In the genomic region with DNA sequence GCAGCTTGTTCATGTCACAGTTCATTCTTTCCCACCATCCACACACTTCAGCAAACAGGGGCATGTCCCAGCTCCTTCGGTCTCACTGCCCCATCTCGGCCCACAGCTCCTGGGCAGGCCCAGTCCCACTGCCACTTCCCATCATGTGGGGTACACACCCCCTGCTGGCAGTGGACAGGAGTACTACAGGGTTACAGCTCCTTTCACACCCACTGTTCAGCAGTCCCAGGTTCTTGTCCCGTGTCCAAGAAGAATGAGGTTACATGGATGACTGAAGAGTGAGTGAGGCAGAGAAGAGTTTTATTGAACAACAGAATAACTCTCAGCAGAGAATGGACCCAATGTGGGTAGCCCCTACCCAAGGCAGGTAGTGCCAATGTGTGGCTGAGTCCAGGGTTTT, we compare ENCODE assay signal across 21 cellular contexts.
A peak's percentile ranks its signal among the peaks of the same experiment; 100 is the strongest.
DNase-seq lines count a peak whose midpoint lies in the region; TF ChIP-seq lines count a peak whose summit lies in the region.
"Had no signal": no experiment of that assay in that cellular context is flagged by ENCODE, and none has a peak within 500 bp of the region (broad histone marks: within the 10 kb centered on the region; RNA-seq: fewer than 3 reads in every experiment).

No MANE protein-coding gene starts in this region.

- peaks cover 2% of the 10 kb centered on the region for H3K36me3 Mint-ChIP-seq in activated CD4-positive, alpha-beta memory T cell treated with anti-CD3 and anti-CD28 coated beads, Interleukin-2, amount 10 ng/mL, durations not matched to agents 7 days and 5 days (ENCODE audit: low read depth)
- H3K36me3 Mint-ChIP-seq: T-cell had no signal

- dilution Hi-C loops in mammary epithelial cell (cut with HindIII; ENCODE audit: low sequenced_read_pairs), result no loop called here

- no TSS peak for BruUV-seq in mammary epithelial cell (replicated peaks; lab: Mats Ljungman, UMichigan)

- no peak overlapping the region for H3K27ac Mint-ChIP-seq in activated CD4-positive, alpha-beta memory T cell treated with anti-CD3 and anti-CD28 coated beads, Interleukin-2, amount 10 ng/mL, durations not matched to agents 7 days and 5 days
- H3K27ac Mint-ChIP-seq: activated naive CD8-positive, alpha-beta T cell treated with anti-CD3 and anti-CD28 coated beads, Interleukin-2, amount 50 U/mL, for 24 hours; activated T-helper 17 cell treated with anti-CD3 and anti-CD28 coated beads, Interleukin-2, amount 50 U/mL, for 72 hours; nephron; T-cell had no signal

- 76% methylated on average over 3 of the region's 3 CpGs for WGBS in mammary epithelial cell (ENCODE audit: low coverage, missing lambda C conversion rate)
- 92% methylated on average over 3 of the region's 3 CpGs for WGBS in smooth muscle cell (ENCODE audit: low lambda C conversion rate)

- H3K4me1 ChIP-seq in Karpas-422 (ENCODE audit: low read length) (no peaks in the 10 kb centered on the region), mammary epithelial cell (ENCODE audit: insufficient read depth, low read length) (no peaks in the 10 kb centered on the region), smooth muscle cell (ENCODE audit: low read depth) (no peaks in the 10 kb centered on the region)
- H3K4me1 ChIP-seq: psoas muscle, transverse colon had no signal

- H3K9ac ChIP-seq in Karpas-422 (ENCODE audit: low read length) (no peak overlapping the region), mammary epithelial cell (ENCODE audit: insufficient read depth, low read length) (no peak overlapping the region), smooth muscle cell (ENCODE audit: low read depth) (no peak overlapping the region)

- H3K27me3 Mint-ChIP-seq in activated CD4-positive, alpha-beta memory T cell treated with anti-CD3 and anti-CD28 coated beads, Interleukin-2, amount 10 ng/mL, durations not matched to agents 7 days and 5 days, result no peaks in the 10 kb centered on the region
- H3K27me3 Mint-ChIP-seq: activated naive CD8-positive, alpha-beta T cell treated with anti-CD3 and anti-CD28 coated beads, Interleukin-2, amount 50 U/mL, for 24 hours; T-cell had no signal

- H3K27ac ChIP-seq in Karpas-422 (ENCODE audit: low read length) (no peak overlapping the region), mammary epithelial cell (ENCODE audit: insufficient read depth, low read depth, low read length) (no peak overlapping the region), smooth muscle cell (ENCODE audit: low read depth) (no peak overlapping the region)
- H3K27ac ChIP-seq: 22Rv1, C4-2B, psoas muscle, transverse colon had no signal

- H3K27me3 ChIP-seq in Karpas-422 (ENCODE audit: low read length), result no peaks in the 10 kb centered on the region
- no peaks in the 10 kb centered on the region for H3K27me3 ChIP-seq in mammary epithelial cell (ENCODE audit: insufficient read depth, low read length)
- no peaks in the 10 kb centered on the region for H3K27me3 ChIP-seq in smooth muscle cell (ENCODE audit: low read depth)
- H3K27me3 ChIP-seq: transverse colon had no signal

- TF ChIP-seq CTCF in mammary epithelial cell (conservative IDR thresholded peaks at IDR 0.05 in 1 of 2, IDR thresholded peaks at IDR 0.05 in 1 of 2; ENCODE audit: extremely low read depth in 1 of 2, insufficient read depth in 1 of 2, low read depth in 1 of 2, low read length in 2 of 2) (no peak), smooth muscle cell (IDR thresholded peaks at IDR 0.05; ENCODE audit: borderline replicate concordance, insufficient read depth, poor library complexity, severe bottlenecking) (peak; percentile 33)

- no peak overlapping the region for H3K4me3 Mint-ChIP-seq in activated CD4-positive, alpha-beta memory T cell treated with anti-CD3 and anti-CD28 coated beads, Interleukin-2, amount 10 ng/mL, durations not matched to agents 7 days and 5 days
- H3K4me3 Mint-ChIP-seq: activated naive CD8-positive, alpha-beta T cell treated with anti-CD3 and anti-CD28 coated beads, Interleukin-2, amount 50 U/mL, for 24 hours; activated T-helper 17 cell treated with anti-CD3 and anti-CD28 coated beads, Interleukin-2, amount 50 U/mL, for 72 hours; nephron; T-cell had no signal

- H3K36me3 ChIP-seq in Karpas-422 (ENCODE audit: insufficient read depth, low read length) (no peaks in the 10 kb centered on the region), mammary epithelial cell (ENCODE audit: insufficient read depth, low read length) (no peaks in the 10 kb centered on the region), smooth muscle cell (ENCODE audit: low read depth) (no peaks in the 10 kb centered on the region)
- H3K36me3 ChIP-seq: transverse colon had no signal

- peaks cover 12% of the 10 kb centered on the region for H3K9me3 Mint-ChIP-seq in activated CD4-positive, alpha-beta memory T cell treated with anti-CD3 and anti-CD28 coated beads, Interleukin-2, amount 10 ng/mL, durations not matched to agents 7 days and 5 days
- H3K9me3 Mint-ChIP-seq: activated T-helper 17 cell treated with anti-CD3 and anti-CD28 coated beads, Interleukin-2, amount 50 U/mL, for 72 hours; nephron had no signal

- no peak overlapping the region for H3K4me2 ChIP-seq in Karpas-422 (ENCODE audit: low read depth, low read length, poor library complexity, severe bottlenecking)
- no peak overlapping the region for H3K4me2 ChIP-seq in mammary epithelial cell (ENCODE audit: insufficient read depth, low read depth, low read length)
- no peak overlapping the region for H3K4me2 ChIP-seq in smooth muscle cell

- in situ Hi-C loops in mammary epithelial cell (cut with MboI; ENCODE audit: low sequenced_read_pairs in 2 of 2), result no loop called here

- H3K9me3 ChIP-seq in Karpas-422 (ENCODE audit: low read length), result no peaks in the 10 kb centered on the region
- no peaks in the 10 kb centered on the region for H3K9me3 ChIP-seq in mammary epithelial cell (replicated peaks; ENCODE audit: insufficient read depth, low read length)
- H3K9me3 ChIP-seq in smooth muscle cell (replicated peaks; ENCODE audit: low read depth), result no peaks in the 10 kb centered on the region
- H3K9me3 ChIP-seq: transverse colon had no signal

- H3K79me2 ChIP-seq in Karpas-422 (ENCODE audit: low read length), result no peaks in the 10 kb centered on the region
- no peaks in the 10 kb centered on the region for H3K79me2 ChIP-seq in mammary epithelial cell (ENCODE audit: insufficient read depth, low read length)
- H3K79me2 ChIP-seq in smooth muscle cell (ENCODE audit: low read depth), result no peaks in the 10 kb centered on the region

- POLR2A ChIA-PET in activated CD4-positive, alpha-beta memory T cell treated with anti-CD3 and anti-CD28 coated beads, Interleukin-2, amount 10 ng/mL, durations not matched to agents 7 days and 5 days (lab: Charles Lee), result no interaction called here

- no peaks in the 10 kb centered on the region for H3K9me2 ChIP-seq in Karpas-422 (replicated peaks; ENCODE audit: insufficient read depth, low read length)

- H3K4me3 ChIP-seq in Karpas-422 (ENCODE audit: low read length) (no peak overlapping the region), mammary epithelial cell (replicated peaks in 1 of 3; ENCODE audit: insufficient read depth in 1 of 3, low read depth in 2 of 3, low read length in 3 of 3) (no peak overlapping the region), smooth muscle cell (no peak overlapping the region)
- H3K4me3 ChIP-seq: psoas muscle, transverse colon had no signal

- intact Hi-C loops in mammary epithelial cell (cut with micrococcal nuclease), result no loop called here

- no peak overlapping the region for H2AFZ ChIP-seq in Karpas-422 (ENCODE audit: low read length)
- H2AFZ ChIP-seq in mammary epithelial cell (ENCODE audit: low read depth, low read length), result no peak overlapping the region
- no peak overlapping the region for H2AFZ ChIP-seq in smooth muscle cell (ENCODE audit: low read depth)

- no peaks in the 10 kb centered on the region for H3F3A ChIP-seq in smooth muscle cell (ENCODE audit: low read depth)

- CTCF ChIA-PET in mammary epithelial cell (lab: Charles Lee; ENCODE audit: low non-redundant PET), result no interaction called here
- CTCF ChIA-PET in activated CD4-positive, alpha-beta memory T cell treated with anti-CD3 and anti-CD28 coated beads, Interleukin-2, amount 10 ng/mL, durations not matched to agents 7 days and 5 days (lab: Charles Lee), result no interaction called here

- peak; percentile 25 for DNase-seq in DMS53 (lab: John Stamatoyannopoulos, UW)
- no peak for DNase-seq in DMS53 treated with DMSO at 0.1 percent for 48 hours (lab: John Stamatoyannopoulos, UW; ENCODE audit: unreplicated experiment)
- peak; percentile 45 for DNase-seq in Karpas-422
- DNase-seq in mammary epithelial cell, result peak; percentile 2
- no peak for DNase-seq in smooth muscle cell (lab: John Stamatoyannopoulos, UW; ENCODE audit: unreplicated experiment)
- no peak for DNase-seq in pons (ENCODE audit: low spot score)
- DNase-seq in activated CD4-positive, alpha-beta memory T cell treated with anti-CD3 and anti-CD28 coated beads, Interleukin-2, amount 10 ng/mL, durations not matched to agents 7 days and 5 days, result no peak
- no peak for DNase-seq in kidney tubule cell (ENCODE audit: low spot score)
- DNase-seq: activated naive CD8-positive, alpha-beta T cell treated with anti-CD3 and anti-CD28 coated beads, Interleukin-2, amount 50 U/mL, for 24 hours; caudate nucleus; effector memory CD4-positive, alpha-beta T cell; kidney glomerular epithelial cell; NCI-H1436; psoas muscle; Right ventricle myocardium superior; T-cell; transverse colon had no signal

- H3K4me1 Mint-ChIP-seq in activated CD4-positive, alpha-beta memory T cell treated with anti-CD3 and anti-CD28 coated beads, Interleukin-2, amount 10 ng/mL, durations not matched to agents 7 days and 5 days, result no peaks in the 10 kb centered on the region
- H3K4me1 Mint-ChIP-seq: activated naive CD8-positive, alpha-beta T cell treated with anti-CD3 and anti-CD28 coated beads, Interleukin-2, amount 50 U/mL, for 24 hours; activated T-helper 17 cell treated with anti-CD3 and anti-CD28 coated beads, Interleukin-2, amount 50 U/mL, for 72 hours; nephron had no signal

- H4K20me1 ChIP-seq in Karpas-422 (ENCODE audit: insufficient read depth, low read depth, low read length) (no peaks in the 10 kb centered on the region), mammary epithelial cell (ENCODE audit: insufficient read depth, low read length) (no peaks in the 10 kb centered on the region), smooth muscle cell (ENCODE audit: low read depth) (no peaks in the 10 kb centered on the region)

Comparison
In these comparisons a context has a peak if more than half of its experiments do, and no peak if none do; other contexts are left out.
1. DNase-seq: peak in DMS53 (single experiment), Karpas-422 (single experiment) and mammary epithelial cell (single experiment); none in DMS53 treated with DMSO at 0.1 percent for 48 hours (single experiment), smooth muscle cell (single experiment), pons (single experiment), activated CD4-positive, alpha-beta memory T cell treated with anti-CD3 and anti-CD28 coated beads, Interleukin-2, amount 10 ng/mL, durations not matched to agents 7 days and 5 days (single experiment) and kidney tubule cell (single experiment).